In genomic region chr20:49630396-49630951, GRCh38 we compare ENCODE assay signal across 10 cellular contexts.
DNase-seq lines count a peak whose midpoint lies in the region; ATAC-seq and TF ChIP-seq lines count a peak whose summit lies in the region.
"Had no signal": no experiment of that assay in that cellular context is flagged by ENCODE, and none has a peak within 500 bp of the region (broad histone marks: within the 10 kb centered on the region; RNA-seq: fewer than 3 reads in every experiment).

No MANE protein-coding gene starts in this region.

- H3K4me1 ChIP-seq in naive thymus-derived CD4-positive, alpha-beta T cell (ENCODE audit: control insufficient read depth in 2 of 2, insufficient read depth in 2 of 2, low read length in 2 of 2) = no peaks in the 10 kb centered on the region

- no peak overlapping the region; the same call in 1 of the 2 replicates for H3K4me3 ChIP-seq in GM12864 (ENCODE audit: low read depth, low read length)
- H3K4me3 ChIP-seq in naive thymus-derived CD4-positive, alpha-beta T cell (ENCODE audit: low read length) = no peak overlapping the region

- intact Hi-C loops in naive thymus-derived CD4-positive, alpha-beta T cell (cut with micrococcal nuclease) = no loop called here

- no peak for TF ChIP-seq CTCF in GM12864 (IDR thresholded peaks at IDR 0.05; ENCODE audit: low read depth, low read length, missing control alignments)

- H3K4me1 Mint-ChIP-seq in naive thymus-derived CD4-positive, alpha-beta T cell = peaks cover 0 to 23% (median 0%) of the 10 kb centered on the region in 7 donors

- ATAC-seq in GM19468 (IDR thresholded peaks at IDR 0.05; ENCODE audit: extremely low read depth, unreplicated experiment) (peak; percentile 54), HG03108 (IDR thresholded peaks at IDR 0.05; ENCODE audit: unreplicated experiment) (peak; percentile 81), esophagus mucosa (peak; percentile 3)
- no peak for ATAC-seq in naive thymus-derived CD4-positive, alpha-beta T cell

- no peak overlapping the region for H3K4me3 Mint-ChIP-seq in naive thymus-derived CD4-positive, alpha-beta T cell
- H3K4me3 Mint-ChIP-seq: activated T-helper 17 cell treated with anti-CD3 and anti-CD28 coated beads, Interleukin-2, amount 50 U/mL, for 72 hours; nephron had no signal

- H3K27me3 ChIP-seq in naive thymus-derived CD4-positive, alpha-beta T cell (ENCODE audit: control insufficient read depth in 2 of 2, insufficient read depth in 2 of 2, low read length in 2 of 2) = no peaks in the 10 kb centered on the region

- POLR2A ChIA-PET in naive thymus-derived CD4-positive, alpha-beta T cell (lab: Charles Lee) = no interaction called here

- DNase-seq in GM12864 (ENCODE audit: low read depth) = peak; percentile 82
- DNase-seq in activated CD4-positive, alpha-beta T cell treated with anti-CD3 and anti-CD28 coated beads for 1 hour = no peak
- no peak for DNase-seq in NCI-H748 treated with DMSO at 0.1 percent for 48 hours (lab: John Stamatoyannopoulos, UW)
- DNase-seq in caudate nucleus (lab: John Stamatoyannopoulos, UW) = no peak
- no peak for DNase-seq in naive thymus-derived CD4-positive, alpha-beta T cell

- H3K9me3 ChIP-seq in naive thymus-derived CD4-positive, alpha-beta T cell (ENCODE audit: control insufficient read depth in 2 of 3, low read length in 3 of 3) = no peaks in the 10 kb centered on the region

- no peak overlapping the region for H3K27ac ChIP-seq in caudate nucleus (ENCODE audit: low read depth, low read length)
- no peak overlapping the region for H3K27ac ChIP-seq in naive thymus-derived CD4-positive, alpha-beta T cell (ENCODE audit: low read depth, low read length)

- peaks cover 0 to 8% (median 5%) of the 10 kb centered on the region in 5 donors for H3K36me3 Mint-ChIP-seq in naive thymus-derived CD4-positive, alpha-beta T cell

- CTCF ChIA-PET in naive thymus-derived CD4-positive, alpha-beta T cell (lab: Charles Lee) = interaction anchor here (0.7 kb wide), 1 partner anchor 235 kb away, joined by 3 read pairs; no protein-coding TSS in a partner anchor

- peaks cover 0 to 5% (median 0%) of the 10 kb centered on the region in 5 donors for H3K27me3 Mint-ChIP-seq in naive thymus-derived CD4-positive, alpha-beta T cell

- H3K27ac Mint-ChIP-seq in naive thymus-derived CD4-positive, alpha-beta T cell = no peak overlapping the region

- peaks cover 0 to 4% (median 0%) of the 10 kb centered on the region in 11 donors for H3K9me3 Mint-ChIP-seq in naive thymus-derived CD4-positive, alpha-beta T cell
- H3K9me3 Mint-ChIP-seq: activated T-helper 17 cell treated with anti-CD3 and anti-CD28 coated beads, Interleukin-2, amount 50 U/mL, for 72 hours had no signal

- no peaks in the 10 kb centered on the region for H3K36me3 ChIP-seq in naive thymus-derived CD4-positive, alpha-beta T cell (ENCODE audit: control insufficient read depth in 2 of 3, insufficient read depth in 3 of 3, low read length in 3 of 3)
